ENCODE assay signal across 21 cellular contexts in the genomic region with DNA sequence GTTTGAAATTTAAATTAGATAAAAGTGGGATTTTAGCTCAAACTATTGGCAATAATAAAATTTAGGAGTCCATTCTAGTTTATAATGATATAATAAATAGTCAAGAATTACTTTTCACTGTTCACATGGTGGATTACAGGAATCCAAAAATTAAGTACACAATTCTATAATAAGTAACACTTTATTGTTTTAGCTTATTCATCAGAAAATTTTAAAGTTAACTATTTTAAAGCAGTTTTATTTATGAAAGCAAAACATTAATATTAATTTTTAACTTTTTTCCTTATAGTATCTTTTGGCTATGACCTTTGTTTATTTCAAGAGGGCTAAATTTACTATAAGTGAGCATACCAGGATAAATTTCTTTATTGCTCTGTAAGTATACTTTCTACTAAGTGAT. TPM values are rescaled to one million over a fixed set of nuclear protein-coding genes. Genes with fewer than 3 reads are reported as not detected.
"Had no signal": no experiment of that assay in that cellular context is flagged by ENCODE, and none has a peak within 500 bp of the region (broad histone marks: within the 10 kb centered on the region; RNA-seq: fewer than 3 reads in every experiment).

No MANE protein-coding gene starts in this region.

- H3K4me2 ChIP-seq: smooth muscle cell had no signal

- H3K27ac Mint-ChIP-seq: naive B cell; naive thymus-derived CD8-positive, alpha-beta T cell; natural killer cell treated with Interleukin-12 subunit alpha and Interleukin-12 subunit beta and Interleukin-15 and Interleukin-18, amount 100 ng/mL, for 72 hours; nephron progenitor cell; stimulated activated naive B cell treated with anti-CD40 and anti-IgM and Interleukin-4, amounts not matched to agents 10 μg/mL and 1 μg/mL and 100 μg/mL, for 72 hours; stimulated activated naive CD8-positive, alpha-beta T cell treated with anti-CD3 and anti-CD28 coated beads, Interleukin-15, Interleukin-2, amounts not matched to agents 100 ng/mL and 50 ng/mL, for 24 hours had no signal

- H3K36me3 Mint-ChIP-seq: naive B cell; naive thymus-derived CD8-positive, alpha-beta T cell; natural killer cell treated with Interleukin-12 subunit alpha and Interleukin-12 subunit beta and Interleukin-15 and Interleukin-18, amount 100 ng/mL, for 72 hours; stimulated activated naive B cell treated with anti-CD40 and anti-IgM and Interleukin-4, amounts not matched to agents 10 μg/mL and 1 μg/mL and 100 μg/mL, for 72 hours had no signal

- H3K4me1 ChIP-seq: pancreas, psoas muscle, sigmoid colon, thyroid gland, vagina had no signal

- H3K27ac ChIP-seq: neutrophil, pancreas, psoas muscle, sigmoid colon, spleen, stomach, thoracic aorta, thyroid gland, tibial nerve, upper lobe of left lung, vagina had no signal

- H3K4me1 Mint-ChIP-seq: naive B cell, nephron progenitor cell had no signal

- DNase-seq: psoas muscle, right cardiac atrium, sigmoid colon, spleen had no signal

- H3K27me3 Mint-ChIP-seq: naive B cell; natural killer cell treated with Interleukin-12 subunit alpha and Interleukin-12 subunit beta and Interleukin-15 and Interleukin-18, amount 100 ng/mL, for 72 hours; stimulated activated naive B cell treated with anti-CD40 and anti-IgM and Interleukin-4, amounts not matched to agents 10 μg/mL and 1 μg/mL and 100 μg/mL, for 72 hours had no signal

- H3K9me3 Mint-ChIP-seq: naive B cell; naive thymus-derived CD8-positive, alpha-beta T cell; natural killer cell treated with Interleukin-12 subunit alpha and Interleukin-12 subunit beta and Interleukin-15 and Interleukin-18, amount 100 ng/mL, for 72 hours; nephron progenitor cell; neural crest cell; stimulated activated naive B cell treated with anti-CD40 and anti-IgM and Interleukin-4, amounts not matched to agents 10 μg/mL and 1 μg/mL and 100 μg/mL, for 72 hours; stimulated activated naive CD8-positive, alpha-beta T cell treated with anti-CD3 and anti-CD28 coated beads, Interleukin-15, Interleukin-2, amounts not matched to agents 100 ng/mL and 50 ng/mL, for 24 hours had no signal

- H3K9me3 ChIP-seq: neutrophil, pancreas, psoas muscle, sigmoid colon, spleen, stomach, thoracic aorta, thyroid gland, tibial nerve, upper lobe of left lung, vagina had no signal

- H3K36me3 ChIP-seq: neutrophil, pancreas, sigmoid colon, spleen, stomach, thoracic aorta, thyroid gland, tibial nerve, upper lobe of left lung, vagina had no signal

- H3K27me3 ChIP-seq: neutrophil, pancreas, sigmoid colon, spleen, thyroid gland, tibial nerve, upper lobe of left lung, vagina had no signal

- FAIRE-seq: urothelium cell line had no signal

- H3K4me3 ChIP-seq: pancreas, psoas muscle, sigmoid colon, smooth muscle cell, spleen, stomach, thoracic aorta, thyroid gland, tibial nerve, upper lobe of left lung, vagina had no signal

- H3K4me3 Mint-ChIP-seq: naive B cell; naive thymus-derived CD8-positive, alpha-beta T cell; natural killer cell treated with Interleukin-12 subunit alpha and Interleukin-12 subunit beta and Interleukin-15 and Interleukin-18, amount 100 ng/mL, for 72 hours; nephron progenitor cell; neural crest cell; stimulated activated naive B cell treated with anti-CD40 and anti-IgM and Interleukin-4, amounts not matched to agents 10 μg/mL and 1 μg/mL and 100 μg/mL, for 72 hours; stimulated activated naive CD8-positive, alpha-beta T cell treated with anti-CD3 and anti-CD28 coated beads, Interleukin-15, Interleukin-2, amounts not matched to agents 100 ng/mL and 50 ng/mL, for 24 hours had no signal

RNA-seq across cellular contexts. Expression of a gene that starts 11.4 kb away (rescaled TPM):
- polyA plus RNA-seq: naive thymus-derived CD8-positive, alpha-beta T cell had no signal
